17 cellular contexts compared by ENCODE assay signal in the genomic region with DNA sequence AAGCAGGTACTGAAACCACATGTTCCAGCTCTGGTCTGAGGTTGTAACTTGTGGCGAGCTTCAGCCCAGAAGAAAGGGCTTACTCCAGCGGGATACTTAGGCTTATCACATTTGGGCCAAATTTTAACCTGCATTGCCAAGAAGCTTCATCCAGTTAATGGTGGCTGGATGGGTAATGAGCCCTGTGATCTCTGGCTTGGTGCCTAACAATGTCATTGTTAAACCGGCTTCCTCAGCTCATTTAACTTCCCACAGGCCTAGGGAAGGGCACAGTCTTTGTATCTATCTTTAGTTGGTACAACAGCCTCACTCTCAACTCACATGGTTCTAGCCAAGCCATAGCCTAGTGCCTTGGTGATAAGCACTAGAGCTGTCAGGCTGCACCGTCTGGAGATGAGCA. TPM values are rescaled to one million over a fixed set of nuclear protein-coding genes. Genes with fewer than 3 reads are reported as not detected.
DNase-seq lines count a peak whose midpoint lies in the region; ATAC-seq, FAIRE-seq and TF ChIP-seq lines count a peak whose summit lies in the region.
"Had no signal": no experiment of that assay in that cellular context is flagged by ENCODE, and none has a peak within 500 bp of the region (broad histone marks: within the 10 kb centered on the region; RNA-seq: fewer than 3 reads in every experiment).

No MANE protein-coding gene starts in this region.

- H3K4me1 ChIP-seq in BE2C (peaks cover 28% of the 10 kb centered on the region), endothelial cell of umbilical vein (ENCODE audit: control insufficient read depth, extremely low read depth, insufficient read depth, low read length) (peaks cover 19% of the 10 kb centered on the region), mesenchymal stem cell (ENCODE audit: control insufficient read depth, insufficient read depth, low read depth, low read length) (peaks cover 12% of the 10 kb centered on the region)

- no peak overlapping the region for H2BK5ac ChIP-seq in mesenchymal stem cell (ENCODE audit: low read depth, low read length, poor library complexity, severe bottlenecking)

- H3K79me1 ChIP-seq in mesenchymal stem cell (replicated peaks; ENCODE audit: low read length, poor library complexity, severe bottlenecking), result no peaks in the 10 kb centered on the region

- DNase-seq in BE2C, result peak; percentile 29
- peak; percentile 76 for DNase-seq in M059J (ENCODE audit: low read depth)
- no peak for DNase-seq in endothelial cell of umbilical vein (ENCODE audit: low read depth, low spot score)
- DNase-seq in mesenchymal stem cell, result no peak
- no peak for DNase-seq in activated T-helper 2 cell treated with anti-CD3 and anti-CD28 coated beads, Interferon-gamma antibody, Interleukin-2, Interleukin-4, amounts not matched to agents 10 μg/mL and 5 μg/mL and 100 μg/mL, durations not matched to agents 14 hours and 24 hours and 36 hours (ENCODE audit: low spot score)
- DNase-seq: AML-193, EL, occipital lobe, T1000 had no signal

- H3K27ac ChIP-seq in endothelial cell of umbilical vein (ENCODE audit: insufficient read depth, low read depth, low read length) (no peak overlapping the region), mesenchymal stem cell (ENCODE audit: low read length, poor library complexity, severe bottlenecking) (no peak overlapping the region)

- no peak overlapping the region for H3K9ac ChIP-seq in endothelial cell of umbilical vein (replicated peaks; ENCODE audit: extremely low read depth, insufficient read depth, low read length)
- no peak overlapping the region for H3K9ac ChIP-seq in mesenchymal stem cell (ENCODE audit: low read length)

- no peak overlapping the region for H3K27ac Mint-ChIP-seq in activated T-helper 2 cell treated with anti-CD3 and anti-CD28 coated beads, Interferon-gamma antibody, Interleukin-2, Interleukin-4, amounts not matched to agents 10 μg/mL and 5 μg/mL and 100 μg/mL, durations not matched to agents 14 hours and 24 hours and 36 hours
- H3K27ac Mint-ChIP-seq in activated T-helper 17 cell treated with anti-CD3 and anti-CD28 coated beads, Interleukin-2, amount 50 U/mL, for 72 hours, result no peak overlapping the region
- H3K27ac Mint-ChIP-seq: activated T-helper 1 cell treated with anti-CD3 and anti-CD28 coated beads, Interleukin-12 subunit alpha, Interleukin-12 subunit beta, Interleukin-2, Interleukin-4 antibody, amounts not matched to agents 30 ng/mL and 10 ng/mL and 1 ng/mL, durations not matched to agents 14 hours and 24 hours and 36 hours had no signal

- H3K18ac ChIP-seq in mesenchymal stem cell (ENCODE audit: low read depth in 1 of 2, low read length in 2 of 2), result peak overlapping the region; percentile 30 to 40

- BruUV-seq in endothelial cell of umbilical vein (replicated peaks; lab: Mats Ljungman, UMichigan), result no TSS peak

- no peaks in the 10 kb centered on the region for H4K20me1 ChIP-seq in endothelial cell of umbilical vein (replicated peaks; ENCODE audit: control insufficient read depth, extremely low read depth, insufficient read depth, low read length)

- intact Hi-C loops in endothelial cell of umbilical vein (cut with micrococcal nuclease), result no loop called here
- intact Hi-C loops in activated T-helper 2 cell treated with anti-CD3 and anti-CD28 coated beads, Interferon-gamma antibody, Interleukin-2, Interleukin-4, amounts not matched to agents 10 μg/mL and 5 μg/mL and 100 μg/mL, durations not matched to agents 14 hours and 24 hours and 36 hours (cut with micrococcal nuclease), result no loop called here

- H3K14ac ChIP-seq in mesenchymal stem cell (ENCODE audit: low read length in 2 of 2), result no peak overlapping the region

- no peak overlapping the region for H2BK120ac ChIP-seq in mesenchymal stem cell (ENCODE audit: low read depth, low read length)

- H2BK15ac ChIP-seq in mesenchymal stem cell (ENCODE audit: low read depth, poor library complexity, severe bottlenecking), result no peak overlapping the region

- no peaks in the 10 kb centered on the region for H3K36me3 Mint-ChIP-seq in activated T-helper 2 cell treated with anti-CD3 and anti-CD28 coated beads, Interferon-gamma antibody, Interleukin-2, Interleukin-4, amounts not matched to agents 10 μg/mL and 5 μg/mL and 100 μg/mL, durations not matched to agents 14 hours and 24 hours and 36 hours (ENCODE audit: low read depth)
- no peaks in the 10 kb centered on the region for H3K36me3 Mint-ChIP-seq in activated T-helper 17 cell treated with anti-CD3 and anti-CD28 coated beads, Interleukin-2, amount 50 U/mL, for 72 hours (ENCODE audit: low read depth)

- FAIRE-seq in endothelial cell of umbilical vein (lab: Jason Lieb, UNC), result peak; percentile 59

- CTCF ChIA-PET in endothelial cell of umbilical vein (lab: Charles Lee), result interaction anchor here (1.0 to 2.7 kb wide), 4 partner anchors 8 to 164 kb away, joined by 3 to 10 read pairs (median 5); partner anchors contain the start of gene RGS4

- WGBS in mesenchymal stem cell, result 90% methylated on average over 4 of the region's 4 CpGs

- H3K4me3 ChIP-seq in BE2C (ENCODE audit: low read depth, low read length) (no peak overlapping the region), endothelial cell of umbilical vein (replicated peaks in 1 of 3; ENCODE audit: insufficient read depth in 1 of 3, low read depth in 1 of 3, low read length in 3 of 3) (no peak overlapping the region), mesenchymal stem cell (ENCODE audit: insufficient read depth in 1 of 2, low read depth in 1 of 2, low read length in 2 of 2) (peak overlapping the region in 1 of 2 experiments; percentile 5)

- H3K27me3 ChIP-seq in BE2C (no peaks in the 10 kb centered on the region), endothelial cell of umbilical vein (ENCODE audit: control insufficient read depth in 2 of 2, insufficient read depth in 2 of 2, low read length in 2 of 2) (no peaks in the 10 kb centered on the region), mesenchymal stem cell (ENCODE audit: control insufficient read depth in 1 of 2, insufficient read depth in 1 of 2, low read length in 2 of 2) (no peaks in the 10 kb centered on the region)

- H3K9me1 ChIP-seq in endothelial cell of umbilical vein (replicated peaks; ENCODE audit: control insufficient read depth, extremely low read depth, insufficient read depth, low read length), result no peaks in the 10 kb centered on the region

- no peak overlapping the region for H3K4ac ChIP-seq in mesenchymal stem cell (ENCODE audit: low read depth in 1 of 2, low read length in 2 of 2)

- TF ChIP-seq POLR2A in endothelial cell of umbilical vein (IDR thresholded peaks at IDR 0.05; ENCODE audit: low read depth, low read length), result no peak

- H4K91ac ChIP-seq in mesenchymal stem cell (ENCODE audit: low read length), result peak overlapping the region; percentile 8

- H3K36me3 ChIP-seq in BE2C (no peaks in the 10 kb centered on the region), endothelial cell of umbilical vein (ENCODE audit: control insufficient read depth in 2 of 2, extremely low read depth in 1 of 2, insufficient read depth in 2 of 2, low read length in 2 of 2) (no peaks in the 10 kb centered on the region), mesenchymal stem cell (ENCODE audit: control insufficient read depth in 1 of 2, insufficient read depth in 2 of 2, low read depth in 1 of 2, low read length in 2 of 2) (no peaks in the 10 kb centered on the region)

- no peaks in the 10 kb centered on the region for H3K4me1 Mint-ChIP-seq in activated T-helper 2 cell treated with anti-CD3 and anti-CD28 coated beads, Interferon-gamma antibody, Interleukin-2, Interleukin-4, amounts not matched to agents 10 μg/mL and 5 μg/mL and 100 μg/mL, durations not matched to agents 14 hours and 24 hours and 36 hours (ENCODE audit: low read depth)
- no peaks in the 10 kb centered on the region for H3K4me1 Mint-ChIP-seq in activated T-helper 17 cell treated with anti-CD3 and anti-CD28 coated beads, Interleukin-2, amount 50 U/mL, for 72 hours

- no peak overlapping the region for H3K4me3 Mint-ChIP-seq in activated T-helper 2 cell treated with anti-CD3 and anti-CD28 coated beads, Interferon-gamma antibody, Interleukin-2, Interleukin-4, amounts not matched to agents 10 μg/mL and 5 μg/mL and 100 μg/mL, durations not matched to agents 14 hours and 24 hours and 36 hours (ENCODE audit: low read depth)
- H3K4me3 Mint-ChIP-seq in activated T-helper 17 cell treated with anti-CD3 and anti-CD28 coated beads, Interleukin-2, amount 50 U/mL, for 72 hours, result no peak overlapping the region
- H3K4me3 Mint-ChIP-seq: activated T-helper 1 cell treated with anti-CD3 and anti-CD28 coated beads, Interleukin-12 subunit alpha, Interleukin-12 subunit beta, Interleukin-2, Interleukin-4 antibody, amounts not matched to agents 30 ng/mL and 10 ng/mL and 1 ng/mL, durations not matched to agents 14 hours and 24 hours and 36 hours had no signal

- H4K8ac ChIP-seq in mesenchymal stem cell (ENCODE audit: low read length), result no peak overlapping the region

- dilution Hi-C loops in endothelial cell of umbilical vein (cut with MboI; ENCODE audit: extremely low pct_ligation_motif_present, low sequenced_read_pairs), result no loop called here

- H2BK12ac ChIP-seq in mesenchymal stem cell (ENCODE audit: low read length in 2 of 2), result peak overlapping the region in 1 of 2 experiments; percentile 2

- POLR2A ChIA-PET in endothelial cell of umbilical vein (lab: Charles Lee), result no interaction called here

- H3K27me3 Mint-ChIP-seq in activated T-helper 2 cell treated with anti-CD3 and anti-CD28 coated beads, Interferon-gamma antibody, Interleukin-2, Interleukin-4, amounts not matched to agents 10 μg/mL and 5 μg/mL and 100 μg/mL, durations not matched to agents 14 hours and 24 hours and 36 hours (ENCODE audit: low read depth), result peaks cover 6% of the 10 kb centered on the region
- no peaks in the 10 kb centered on the region for H3K27me3 Mint-ChIP-seq in activated T-helper 17 cell treated with anti-CD3 and anti-CD28 coated beads, Interleukin-2, amount 50 U/mL, for 72 hours

- no peaks in the 10 kb centered on the region for H3K9me3 Mint-ChIP-seq in activated T-helper 2 cell treated with anti-CD3 and anti-CD28 coated beads, Interferon-gamma antibody, Interleukin-2, Interleukin-4, amounts not matched to agents 10 μg/mL and 5 μg/mL and 100 μg/mL, durations not matched to agents 14 hours and 24 hours and 36 hours
- H3K9me3 Mint-ChIP-seq in activated T-helper 17 cell treated with anti-CD3 and anti-CD28 coated beads, Interleukin-2, amount 50 U/mL, for 72 hours, result no peaks in the 10 kb centered on the region
- H3K9me3 Mint-ChIP-seq: activated T-helper 1 cell treated with anti-CD3 and anti-CD28 coated beads, Interleukin-12 subunit alpha, Interleukin-12 subunit beta, Interleukin-2, Interleukin-4 antibody, amounts not matched to agents 30 ng/mL and 10 ng/mL and 1 ng/mL, durations not matched to agents 14 hours and 24 hours and 36 hours had no signal

- ATAC-seq in HG03469 (IDR thresholded peaks at IDR 0.05; ENCODE audit: unreplicated experiment), result no peak
- no peak for ATAC-seq in HG02973 (IDR thresholded peaks at IDR 0.05; ENCODE audit: unreplicated experiment)
- ATAC-seq in activated T-helper 17 cell treated with anti-CD3 and anti-CD28 coated beads, Interleukin-2, amount 50 U/mL, for 72 hours (replicated peaks), result no peak

- H2AK5ac ChIP-seq in mesenchymal stem cell (ENCODE audit: low read length, severe bottlenecking), result no peak overlapping the region

- H3K9me3 ChIP-seq in BE2C, result no peaks in the 10 kb centered on the region
- no peaks in the 10 kb centered on the region for H3K9me3 ChIP-seq in endothelial cell of umbilical vein (replicated peaks; ENCODE audit: control insufficient read depth, insufficient read depth, low read length)
- no peaks in the 10 kb centered on the region for H3K9me3 ChIP-seq in mesenchymal stem cell (ENCODE audit: control insufficient read depth, low read length)

- H2AFZ ChIP-seq in endothelial cell of umbilical vein (ENCODE audit: low read depth, low read length), result no peak overlapping the region
- no peak overlapping the region for H2AFZ ChIP-seq in mesenchymal stem cell (ENCODE audit: low read depth, low read length)

- H3K79me2 ChIP-seq in endothelial cell of umbilical vein (ENCODE audit: control insufficient read depth, insufficient read depth, low read length), result no peaks in the 10 kb centered on the region

- H3K4me2 ChIP-seq in endothelial cell of umbilical vein (ENCODE audit: insufficient read depth, low read length) (no peak overlapping the region), mesenchymal stem cell (ENCODE audit: low read length, poor library complexity, severe bottlenecking) (no peak overlapping the region)

- H3K23ac ChIP-seq in mesenchymal stem cell (ENCODE audit: low read length in 2 of 2), result no peak overlapping the region

- TF ChIP-seq CTCF in BE2C (IDR thresholded peaks at IDR 0.05; ENCODE audit: low read depth, low read length) (no peak), endothelial cell of umbilical vein (IDR thresholded peaks at IDR 0.05; ENCODE audit: extremely low read depth in 1 of 2, insufficient read depth in 1 of 2, low read depth in 1 of 2, low read length in 2 of 2) (no peak)

RNA-seq across cellular contexts. Expression of gene CCDC190, which starts 43.6 kb away (rescaled TPM):
- not detected for polyA plus RNA-seq in BE2C (2012; ENCODE audit: insufficient read depth, insufficient read length, low read depth)
- 1.7 and 4.0 TPM in 2 replicates for total RNA-seq in M059J (2014; rRNA removed; shearing (Covaris generic))
- 4.5 and 9.0 TPM in 2 replicates for total RNA-seq in endothelial cell of umbilical vein
- 1.9 and 3.7 TPM in 2 replicates for polyA plus RNA-seq in endothelial cell of umbilical vein
- 8.6 and 9.5 TPM in 2 replicates for polyA plus RNA-seq in endothelial cell of umbilical vein (2011; cell fraction: cytosol; rRNA removed)
- polyA plus RNA-seq in endothelial cell of umbilical vein (2011; cell fraction: nucleus; rRNA removed), result 14.6 and 22.8 TPM in 2 replicates
- 3.3 and 5.7 TPM in 2 replicates for polyA plus RNA-seq in endothelial cell of umbilical vein (2012)
- polyA minus RNA-seq in endothelial cell of umbilical vein, result 2.8 and 4.0 TPM in 2 replicates
- not detected for polyA minus RNA-seq in endothelial cell of umbilical vein (2011; cell fraction: cytosol; rRNA and poly(A)+ RNA removed)
- polyA minus RNA-seq in endothelial cell of umbilical vein (2011; cell fraction: nucleus; rRNA and poly(A)+ RNA removed), result 18.8 and 25.0 TPM in 2 replicates
- polyA plus RNA-seq in mesenchymal stem cell (2013, experiment 1 of 2), result not detected
- not detected for polyA plus RNA-seq in mesenchymal stem cell (2013, experiment 2 of 2)
- not detected in 2 replicates for total RNA-seq in activated T-helper 2 cell treated with anti-CD3 and anti-CD28 coated beads, Interferon-gamma antibody, Interleukin-2, Interleukin-4, amounts not matched to agents 10 μg/mL and 5 μg/mL and 100 μg/mL, durations not matched to agents 14 hours and 24 hours and 36 hours
- total RNA-seq in activated T-helper 17 cell treated with anti-CD3 and anti-CD28 coated beads, Interleukin-2, amount 50 U/mL, for 72 hours, result not detected
- total RNA-seq: activated T-helper 1 cell treated with anti-CD3 and anti-CD28 coated beads, Interleukin-12 subunit alpha, Interleukin-12 subunit beta, Interleukin-2, Interleukin-4 antibody, amounts not matched to agents 30 ng/mL and 10 ng/mL and 1 ng/mL, durations not matched to agents 14 hours and 24 hours and 36 hours; dermis microvascular lymphatic vessel endothelial cell; HT-29; MCF 10A; mesenteric fat pad had no signal

Comparison
In these comparisons a context has a peak if more than half of its experiments do, and no peak if none do; other contexts are left out.
1. DNase-seq: peak in BE2C (single experiment) and M059J (single experiment); none in endothelial cell of umbilical vein (single experiment), mesenchymal stem cell (single experiment) and activated T-helper 2 cell treated with anti-CD3 and anti-CD28 coated beads, Interferon-gamma antibody, Interleukin-2, Interleukin-4, amounts not matched to agents 10 μg/mL and 5 μg/mL and 100 μg/mL, durations not matched to agents 14 hours and 24 hours and 36 hours (single experiment).